In the genomic region with DNA sequence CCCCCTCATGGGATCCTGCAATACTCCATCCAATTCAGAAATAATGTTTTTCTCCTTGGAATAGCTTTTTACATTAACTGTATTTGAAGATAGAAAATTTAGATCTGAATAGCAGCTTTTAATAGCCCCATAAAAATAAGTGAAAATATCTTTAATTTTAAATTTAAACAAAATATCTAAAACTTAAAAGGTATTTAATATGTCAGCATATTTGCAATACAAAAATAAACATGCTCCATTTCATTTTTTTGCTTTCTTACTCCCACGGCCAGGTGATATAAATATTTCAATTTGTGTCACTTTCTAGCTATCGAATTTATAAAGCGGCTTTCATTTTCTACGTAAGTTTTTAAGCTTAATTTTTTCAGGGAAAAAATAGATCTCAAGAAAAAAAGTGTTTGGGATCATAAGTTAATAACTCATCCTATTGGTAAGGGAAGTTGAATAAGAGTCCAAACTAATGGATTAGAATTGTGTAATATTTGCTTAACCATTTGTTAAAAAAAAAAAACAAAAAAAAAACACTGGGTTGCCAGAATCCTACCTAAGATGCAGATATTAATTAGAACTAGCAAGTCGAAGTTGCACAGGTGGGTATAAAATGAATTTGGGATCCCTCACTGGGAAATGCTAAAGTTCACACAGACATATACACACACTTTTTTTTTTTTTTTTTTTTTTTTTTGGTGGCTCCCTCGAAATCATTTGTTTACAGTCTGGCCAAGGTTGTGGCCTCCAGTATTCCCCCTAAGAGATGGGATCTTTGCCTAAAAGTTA, we compare ENCODE assay signal across 1 cellular context.
TF ChIP-seq lines count a peak whose summit lies in the region.

No MANE protein-coding gene starts in this region.

TF ChIP-seq in GM12878, 131 proteins besides CTCF, POLR2A, EP300 and RAD21:
- TF ChIP-seq, protein P1, sequence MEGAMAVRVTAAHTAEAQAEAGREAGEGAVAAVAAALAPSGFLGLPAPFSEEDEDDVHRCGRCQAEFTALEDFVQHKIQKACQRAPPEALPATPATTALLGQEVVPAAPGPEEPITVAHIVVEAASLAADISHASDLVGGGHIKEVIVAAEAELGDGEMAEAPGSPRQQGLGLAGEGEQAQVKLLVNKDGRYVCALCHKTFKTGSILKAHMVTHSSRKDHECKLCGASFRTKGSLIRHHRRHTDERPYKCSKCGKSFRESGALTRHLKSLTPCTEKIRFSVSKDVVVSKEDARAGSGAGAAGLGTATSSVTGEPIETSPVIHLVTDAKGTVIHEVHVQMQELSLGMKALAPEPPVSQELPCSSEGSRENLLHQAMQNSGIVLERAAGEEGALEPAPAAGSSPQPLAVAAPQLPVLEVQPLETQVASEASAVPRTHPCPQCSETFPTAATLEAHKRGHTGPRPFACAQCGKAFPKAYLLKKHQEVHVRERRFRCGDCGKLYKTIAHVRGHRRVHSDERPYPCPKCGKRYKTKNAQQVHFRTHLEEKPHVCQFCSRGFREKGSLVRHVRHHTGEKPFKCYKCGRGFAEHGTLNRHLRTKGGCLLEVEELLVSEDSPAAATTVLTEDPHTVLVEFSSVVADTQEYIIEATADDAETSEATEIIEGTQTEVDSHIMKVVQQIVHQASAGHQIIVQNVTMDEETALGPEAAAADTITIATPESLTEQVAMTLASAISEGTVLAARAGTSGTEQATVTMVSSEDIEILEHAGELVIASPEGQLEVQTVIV (IDR thresholded peaks at IDR 0.05; ENCODE audit: borderline replicate concordance, partially characterized antibody), result peak; percentile 30
- TF ChIP-seq RB1 (IDR thresholded peaks at IDR 0.05; ENCODE audit: borderline replicate concordance), result no peak
- TF ChIP-seq, protein P2, sequence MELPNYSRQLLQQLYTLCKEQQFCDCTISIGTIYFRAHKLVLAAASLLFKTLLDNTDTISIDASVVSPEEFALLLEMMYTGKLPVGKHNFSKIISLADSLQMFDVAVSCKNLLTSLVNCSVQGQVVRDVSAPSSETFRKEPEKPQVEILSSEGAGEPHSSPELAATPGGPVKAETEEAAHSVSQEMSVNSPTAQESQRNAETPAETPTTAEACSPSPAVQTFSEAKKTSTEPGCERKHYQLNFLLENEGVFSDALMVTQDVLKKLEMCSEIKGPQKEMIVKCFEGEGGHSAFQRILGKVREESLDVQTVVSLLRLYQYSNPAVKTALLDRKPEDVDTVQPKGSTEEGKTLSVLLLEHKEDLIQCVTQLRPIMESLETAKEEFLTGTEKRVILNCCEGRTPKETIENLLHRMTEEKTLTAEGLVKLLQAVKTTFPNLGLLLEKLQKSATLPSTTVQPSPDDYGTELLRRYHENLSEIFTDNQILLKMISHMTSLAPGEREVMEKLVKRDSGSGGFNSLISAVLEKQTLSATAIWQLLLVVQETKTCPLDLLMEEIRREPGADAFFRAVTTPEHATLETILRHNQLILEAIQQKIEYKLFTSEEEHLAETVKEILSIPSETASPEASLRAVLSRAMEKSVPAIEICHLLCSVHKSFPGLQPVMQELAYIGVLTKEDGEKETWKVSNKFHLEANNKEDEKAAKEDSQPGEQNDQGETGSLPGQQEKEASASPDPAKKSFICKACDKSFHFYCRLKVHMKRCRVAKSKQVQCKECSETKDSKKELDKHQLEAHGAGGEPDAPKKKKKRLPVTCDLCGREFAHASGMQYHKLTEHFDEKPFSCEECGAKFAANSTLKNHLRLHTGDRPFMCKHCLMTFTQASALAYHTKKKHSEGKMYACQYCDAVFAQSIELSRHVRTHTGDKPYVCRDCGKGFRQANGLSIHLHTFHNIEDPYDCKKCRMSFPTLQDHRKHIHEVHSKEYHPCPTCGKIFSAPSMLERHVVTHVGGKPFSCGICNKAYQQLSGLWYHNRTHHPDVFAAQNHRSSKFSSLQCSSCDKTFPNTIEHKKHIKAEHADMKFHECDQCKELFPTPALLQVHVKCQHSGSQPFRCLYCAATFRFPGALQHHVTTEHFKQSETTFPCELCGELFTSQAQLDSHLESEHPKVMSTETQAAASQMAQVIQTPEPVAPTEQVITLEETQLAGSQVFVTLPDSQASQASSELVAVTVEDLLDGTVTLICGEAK (IDR thresholded peaks at IDR 0.05; ENCODE audit: borderline replicate concordance), result peak; percentile 54; the same call in 1 of the 2 replicates
- TF ChIP-seq, protein P3, sequence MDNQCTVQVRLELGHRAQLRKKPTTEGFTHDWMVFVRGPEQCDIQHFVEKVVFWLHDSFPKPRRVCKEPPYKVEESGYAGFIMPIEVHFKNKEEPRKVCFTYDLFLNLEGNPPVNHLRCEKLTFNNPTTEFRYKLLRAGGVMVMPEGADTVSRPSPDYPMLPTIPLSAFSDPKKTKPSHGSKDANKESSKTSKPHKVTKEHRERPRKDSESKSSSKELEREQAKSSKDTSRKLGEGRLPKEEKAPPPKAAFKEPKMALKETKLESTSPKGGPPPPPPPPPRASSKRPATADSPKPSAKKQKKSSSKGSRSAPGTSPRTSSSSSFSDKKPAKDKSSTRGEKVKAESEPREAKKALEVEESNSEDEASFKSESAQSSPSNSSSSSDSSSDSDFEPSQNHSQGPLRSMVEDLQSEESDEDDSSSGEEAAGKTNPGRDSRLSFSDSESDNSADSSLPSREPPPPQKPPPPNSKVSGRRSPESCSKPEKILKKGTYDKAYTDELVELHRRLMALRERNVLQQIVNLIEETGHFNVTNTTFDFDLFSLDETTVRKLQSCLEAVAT (IDR thresholded peaks at IDR 0.05), result peak; percentile 98
- TF ChIP-seq BMI1 (IDR thresholded peaks at IDR 0.05; ENCODE audit: borderline replicate concordance), result 0 out of 2 replicates have a peak, but pooled peaks have one; percentile 15
- TF ChIP-seq, protein P4, sequence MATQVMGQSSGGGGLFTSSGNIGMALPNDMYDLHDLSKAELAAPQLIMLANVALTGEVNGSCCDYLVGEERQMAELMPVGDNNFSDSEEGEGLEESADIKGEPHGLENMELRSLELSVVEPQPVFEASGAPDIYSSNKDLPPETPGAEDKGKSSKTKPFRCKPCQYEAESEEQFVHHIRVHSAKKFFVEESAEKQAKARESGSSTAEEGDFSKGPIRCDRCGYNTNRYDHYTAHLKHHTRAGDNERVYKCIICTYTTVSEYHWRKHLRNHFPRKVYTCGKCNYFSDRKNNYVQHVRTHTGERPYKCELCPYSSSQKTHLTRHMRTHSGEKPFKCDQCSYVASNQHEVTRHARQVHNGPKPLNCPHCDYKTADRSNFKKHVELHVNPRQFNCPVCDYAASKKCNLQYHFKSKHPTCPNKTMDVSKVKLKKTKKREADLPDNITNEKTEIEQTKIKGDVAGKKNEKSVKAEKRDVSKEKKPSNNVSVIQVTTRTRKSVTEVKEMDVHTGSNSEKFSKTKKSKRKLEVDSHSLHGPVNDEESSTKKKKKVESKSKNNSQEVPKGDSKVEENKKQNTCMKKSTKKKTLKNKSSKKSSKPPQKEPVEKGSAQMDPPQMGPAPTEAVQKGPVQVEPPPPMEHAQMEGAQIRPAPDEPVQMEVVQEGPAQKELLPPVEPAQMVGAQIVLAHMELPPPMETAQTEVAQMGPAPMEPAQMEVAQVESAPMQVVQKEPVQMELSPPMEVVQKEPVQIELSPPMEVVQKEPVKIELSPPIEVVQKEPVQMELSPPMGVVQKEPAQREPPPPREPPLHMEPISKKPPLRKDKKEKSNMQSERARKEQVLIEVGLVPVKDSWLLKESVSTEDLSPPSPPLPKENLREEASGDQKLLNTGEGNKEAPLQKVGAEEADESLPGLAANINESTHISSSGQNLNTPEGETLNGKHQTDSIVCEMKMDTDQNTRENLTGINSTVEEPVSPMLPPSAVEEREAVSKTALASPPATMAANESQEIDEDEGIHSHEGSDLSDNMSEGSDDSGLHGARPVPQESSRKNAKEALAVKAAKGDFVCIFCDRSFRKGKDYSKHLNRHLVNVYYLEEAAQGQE (IDR thresholded peaks at IDR 0.05; ENCODE audit: low read depth, low read length), result no peak
- TF ChIP-seq HDGF (IDR thresholded peaks at IDR 0.05), result no peak
- TF ChIP-seq, protein P5, sequence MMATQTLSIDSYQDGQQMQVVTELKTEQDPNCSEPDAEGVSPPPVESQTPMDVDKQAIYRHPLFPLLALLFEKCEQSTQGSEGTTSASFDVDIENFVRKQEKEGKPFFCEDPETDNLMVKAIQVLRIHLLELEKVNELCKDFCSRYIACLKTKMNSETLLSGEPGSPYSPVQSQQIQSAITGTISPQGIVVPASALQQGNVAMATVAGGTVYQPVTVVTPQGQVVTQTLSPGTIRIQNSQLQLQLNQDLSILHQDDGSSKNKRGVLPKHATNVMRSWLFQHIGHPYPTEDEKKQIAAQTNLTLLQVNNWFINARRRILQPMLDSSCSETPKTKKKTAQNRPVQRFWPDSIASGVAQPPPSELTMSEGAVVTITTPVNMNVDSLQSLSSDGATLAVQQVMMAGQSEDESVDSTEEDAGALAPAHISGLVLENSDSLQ (IDR thresholded peaks at IDR 0.05), result no peak
- TF ChIP-seq ZNF207 (IDR thresholded peaks at IDR 0.05; ENCODE audit: borderline replicate concordance), result no peak
- 0 out of 2 replicates have a peak, but pooled peaks have one; percentile 12 for TF ChIP-seq NFIC (IDR thresholded peaks at IDR 0.05; ENCODE audit: low read depth, low read length)
